1 cellular context compared by ENCODE assay signal in genomic region chr22:29004647-29005371, GRCh38.
A peak's percentile ranks its signal among the peaks of the same experiment; 100 is the strongest.
TF ChIP-seq lines count a peak whose summit lies in the region.

No MANE protein-coding gene starts in this region.

TF ChIP-seq in WTC11, 78 proteins besides CTCF, POLR2A, EP300 and RAD21 (continued from another document):
- no peak for TF ChIP-seq ZSCAN18 (CRISPR knock-in tag; IDR thresholded peaks at IDR 0.05)
- no peak; the same call in 1 of the 2 replicates for TF ChIP-seq TP53 (CRISPR knock-in tag; IDR thresholded peaks at IDR 0.05)
- 0 out of 2 replicates have a peak, but pooled peaks have one; percentile 41 for TF ChIP-seq E2F1 (CRISPR knock-in tag; IDR thresholded peaks at IDR 0.05)
- TF ChIP-seq ELF4 (CRISPR knock-in tag; IDR thresholded peaks at IDR 0.05; ENCODE audit: low read depth) = no peak
- no peak for TF ChIP-seq KAT7 (CRISPR knock-in tag; IDR thresholded peaks at IDR 0.05; ENCODE audit: borderline replicate concordance)
- no peak for TF ChIP-seq ATF1 (CRISPR knock-in tag; IDR thresholded peaks at IDR 0.05)
- no peak for TF ChIP-seq ZBTB43 (CRISPR knock-in tag; IDR thresholded peaks at IDR 0.05)
- peak; percentile 38; the same call in 1 of the 2 replicates for TF ChIP-seq ZBTB21 (CRISPR knock-in tag; IDR thresholded peaks at IDR 0.05; ENCODE audit: borderline replicate concordance)
- TF ChIP-seq NFATC4 (CRISPR knock-in tag; IDR thresholded peaks at IDR 0.05) = no peak
- TF ChIP-seq ERG (CRISPR knock-in tag; IDR thresholded peaks at IDR 0.05) = no peak
- no peak for TF ChIP-seq NR1H2 (CRISPR knock-in tag; IDR thresholded peaks at IDR 0.05)
- no peak for TF ChIP-seq ZNF396 (CRISPR knock-in tag; IDR thresholded peaks at IDR 0.05; ENCODE audit: borderline replicate concordance)
- peak; percentile 25; the same call in 1 of the 2 replicates for TF ChIP-seq USF2 (CRISPR knock-in tag; IDR thresholded peaks at IDR 0.05)
- TF ChIP-seq ZNF138 (CRISPR knock-in tag; conservative IDR thresholded peaks at IDR 0.05) = peak; percentile 76; the same call in 1 of the 2 replicates
- TF ChIP-seq GABPB1 (CRISPR knock-in tag; IDR thresholded peaks at IDR 0.05) = no peak
- no peak for TF ChIP-seq ETV6 (CRISPR knock-in tag; IDR thresholded peaks at IDR 0.05)
- TF ChIP-seq TEAD4 (CRISPR knock-in tag; IDR thresholded peaks at IDR 0.05) = no peak
- TF ChIP-seq ZNF512 (CRISPR knock-in tag; IDR thresholded peaks at IDR 0.05; ENCODE audit: borderline replicate concordance) = no peak
- TF ChIP-seq CREB1 (CRISPR knock-in tag; IDR thresholded peaks at IDR 0.05) = no peak
- TF ChIP-seq MYBL2 (CRISPR knock-in tag; IDR thresholded peaks at IDR 0.05) = no peak
- no peak for TF ChIP-seq PRRX2 (CRISPR knock-in tag; IDR thresholded peaks at IDR 0.05)
- peak; percentile 84 for TF ChIP-seq MAX (CRISPR knock-in tag; IDR thresholded peaks at IDR 0.05)
- no peak for TF ChIP-seq FOXJ3 (CRISPR knock-in tag; IDR thresholded peaks at IDR 0.05; ENCODE audit: borderline replicate concordance)
- TF ChIP-seq USF1 (CRISPR knock-in tag; IDR thresholded peaks at IDR 0.05) = no peak
- no peak for TF ChIP-seq EMX1 (CRISPR knock-in tag; IDR thresholded peaks at IDR 0.05)
- no peak for TF ChIP-seq ZNF263 (CRISPR knock-in tag; IDR thresholded peaks at IDR 0.05; ENCODE audit: low read depth)
- TF ChIP-seq CBFB (CRISPR knock-in tag; IDR thresholded peaks at IDR 0.05; ENCODE audit: low read depth) = no peak
- TF ChIP-seq ZNF671 (CRISPR knock-in tag; IDR thresholded peaks at IDR 0.05) = no peak
TF ChIP-seq in WTC11: peak in this region for 5.
